Comparison of ENCODE assay signal across 8 cellular contexts in the genomic region with DNA sequence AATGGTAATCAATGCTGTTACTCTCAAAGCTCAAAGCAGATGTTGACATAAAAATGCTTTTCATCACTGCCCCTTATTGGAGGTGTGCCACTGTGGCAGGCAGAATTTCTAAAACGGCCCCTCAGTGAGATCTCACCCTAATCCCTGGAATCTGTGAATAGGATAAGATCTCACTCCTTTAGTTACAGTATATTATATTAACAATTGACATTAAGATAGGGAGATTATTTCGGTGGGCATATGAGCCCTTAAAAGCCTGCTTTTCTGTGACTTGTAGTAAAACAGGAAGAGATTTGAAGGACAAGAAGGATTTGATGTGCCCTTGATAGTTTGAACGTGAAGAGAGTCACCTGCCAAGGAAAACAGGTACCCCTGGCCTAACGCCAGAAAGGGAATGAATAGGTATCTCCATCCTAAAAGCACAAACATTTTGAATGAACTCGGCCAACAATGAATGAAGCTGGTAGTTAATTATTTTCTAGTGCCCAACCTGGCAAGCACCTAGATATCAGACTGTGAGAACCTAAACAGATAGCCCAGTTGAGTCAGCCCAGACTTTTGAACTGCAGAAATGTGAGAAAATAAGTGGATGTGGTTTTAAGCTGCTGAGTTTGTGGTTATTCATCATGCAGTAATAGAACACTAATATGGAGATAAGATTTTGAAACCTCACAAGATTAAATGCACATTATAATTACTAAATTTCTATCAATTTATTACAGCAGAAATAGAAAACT.
DNase-seq lines count a peak whose midpoint lies in the region; ATAC-seq and TF ChIP-seq lines count a peak whose summit lies in the region.

No MANE protein-coding gene starts in this region.

- no peak overlapping the region for H3K27ac Mint-ChIP-seq in type B pancreatic cell

- no peaks in the 10 kb centered on the region for H3K9me3 ChIP-seq in aorta (ENCODE audit: control insufficient read depth, low read length)

- H3K4me3 Mint-ChIP-seq in type B pancreatic cell, result no peak overlapping the region

- H3K27me3 ChIP-seq in foreskin keratinocyte (no peaks in the 10 kb centered on the region), aorta (ENCODE audit: control insufficient read depth in 1 of 2, insufficient read depth in 2 of 2, low read length in 1 of 2) (no peaks in the 10 kb centered on the region)

- peaks cover 10% of the 10 kb centered on the region for H3K4me1 Mint-ChIP-seq in type B pancreatic cell (ENCODE audit: unreplicated experiment)

- peak; percentile 84 for ATAC-seq in GM18498 (IDR thresholded peaks at IDR 0.05; ENCODE audit: unreplicated experiment)
- peak; percentile 89 for ATAC-seq in HG02981 (IDR thresholded peaks at IDR 0.05; ENCODE audit: unreplicated experiment)
- ATAC-seq in foreskin keratinocyte, result no peak
- no peak for ATAC-seq in aorta (ENCODE audit: low FRiP score)

- H3K36me3 Mint-ChIP-seq in type B pancreatic cell, result no peaks in the 10 kb centered on the region

- no peaks in the 10 kb centered on the region for H3K27me3 Mint-ChIP-seq in type B pancreatic cell

- H3K4me1 ChIP-seq in foreskin keratinocyte (no peaks in the 10 kb centered on the region), aorta (ENCODE audit: control insufficient read depth in 1 of 2, insufficient read depth in 2 of 2, low read length in 2 of 2) (no peaks in the 10 kb centered on the region)

- H3K9me3 Mint-ChIP-seq in type B pancreatic cell, result no peaks in the 10 kb centered on the region

- DNase-seq in NCI-H2171 treated with DMSO at 0.1 percent for 48 hours (lab: John Stamatoyannopoulos, UW) (peak; percentile 4), foreskin keratinocyte (peak; percentile 18 to 27), aorta (no peak), NOMO-1 treated with DMSO at 0.1 percent for 48 hours (lab: John Stamatoyannopoulos, UW; ENCODE audit: unreplicated experiment) (no peak), type B pancreatic cell (ENCODE audit: extremely low spot score, unreplicated experiment) (no peak)
- no peak for DNase-seq in stimulated activated CD4-positive, alpha-beta T cell treated with anti-CD3 and anti-CD28 coated beads, Interleukin-4, amount 100 ng/mL, for 24 hours

- H3K4me3 ChIP-seq in aorta (ENCODE audit: low read length in 2 of 2), result no peak overlapping the region

- no peak overlapping the region for H3K27ac ChIP-seq in foreskin keratinocyte
- H3K27ac ChIP-seq in aorta (ENCODE audit: low read depth in 1 of 2, low read length in 2 of 2), result no peak overlapping the region

- no peak for TF ChIP-seq CTCF in foreskin keratinocyte (conservative IDR thresholded peaks at IDR 0.05)
- no peak for TF ChIP-seq CTCF in type B pancreatic cell (conservative IDR thresholded peaks at IDR 0.05)

- 21 to 22% methylated on average over 5 of the region's 5 CpGs for WGBS in aorta, 2 donors

- intact Hi-C loops in aorta (cut with DNase I), result no loop called here

- H3K36me3 ChIP-seq in aorta (ENCODE audit: control insufficient read depth in 1 of 2, insufficient read depth in 2 of 2, low read length in 1 of 2), result no peaks in the 10 kb centered on the region

Comparison
In these comparisons a context has a peak if more than half of its experiments do, and no peak if none do; other contexts are left out.
1. ATAC-seq: peak in GM18498 (single experiment) and HG02981 (single experiment); none in foreskin keratinocyte (single experiment) and aorta (single experiment).
2. DNase-seq: peak in NCI-H2171 treated with DMSO at 0.1 percent for 48 hours (single experiment) and foreskin keratinocyte (2 of 2); none in stimulated activated CD4-positive, alpha-beta T cell treated with anti-CD3 and anti-CD28 coated beads, Interleukin-4, amount 100 ng/mL, for 24 hours (single experiment), aorta (0 of 2), NOMO-1 treated with DMSO at 0.1 percent for 48 hours (single experiment) and type B pancreatic cell (single experiment).